In genomic region chr13:38844581-38844980, GRCh38 we compare ENCODE assay signal across 1 cellular context.
TF ChIP-seq lines count a peak whose summit lies in the region.

No MANE protein-coding gene starts in this region.

TF ChIP-seq in WTC11, 78 proteins besides CTCF, POLR2A, EP300 and RAD21 (continued from another document):
- TF ChIP-seq ATF6 (CRISPR knock-in tag; IDR thresholded peaks at IDR 0.05) (no peak), NR3C1 (CRISPR knock-in tag; conservative IDR thresholded peaks at IDR 0.05; ENCODE audit: low read depth) (no peak), TCF7 (CRISPR knock-in tag; IDR thresholded peaks at IDR 0.05; ENCODE audit: low read depth) (no peak), HMGXB4 (CRISPR knock-in tag; IDR thresholded peaks at IDR 0.05) (no peak)
- TF ChIP-seq, protein P1, sequence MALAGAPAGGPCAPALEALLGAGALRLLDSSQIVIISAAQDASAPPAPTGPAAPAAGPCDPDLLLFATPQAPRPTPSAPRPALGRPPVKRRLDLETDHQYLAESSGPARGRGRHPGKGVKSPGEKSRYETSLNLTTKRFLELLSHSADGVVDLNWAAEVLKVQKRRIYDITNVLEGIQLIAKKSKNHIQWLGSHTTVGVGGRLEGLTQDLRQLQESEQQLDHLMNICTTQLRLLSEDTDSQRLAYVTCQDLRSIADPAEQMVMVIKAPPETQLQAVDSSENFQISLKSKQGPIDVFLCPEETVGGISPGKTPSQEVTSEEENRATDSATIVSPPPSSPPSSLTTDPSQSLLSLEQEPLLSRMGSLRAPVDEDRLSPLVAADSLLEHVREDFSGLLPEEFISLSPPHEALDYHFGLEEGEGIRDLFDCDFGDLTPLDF (CRISPR knock-in tag; IDR thresholded peaks at IDR 0.05): no peak
- TF ChIP-seq, protein P2, sequence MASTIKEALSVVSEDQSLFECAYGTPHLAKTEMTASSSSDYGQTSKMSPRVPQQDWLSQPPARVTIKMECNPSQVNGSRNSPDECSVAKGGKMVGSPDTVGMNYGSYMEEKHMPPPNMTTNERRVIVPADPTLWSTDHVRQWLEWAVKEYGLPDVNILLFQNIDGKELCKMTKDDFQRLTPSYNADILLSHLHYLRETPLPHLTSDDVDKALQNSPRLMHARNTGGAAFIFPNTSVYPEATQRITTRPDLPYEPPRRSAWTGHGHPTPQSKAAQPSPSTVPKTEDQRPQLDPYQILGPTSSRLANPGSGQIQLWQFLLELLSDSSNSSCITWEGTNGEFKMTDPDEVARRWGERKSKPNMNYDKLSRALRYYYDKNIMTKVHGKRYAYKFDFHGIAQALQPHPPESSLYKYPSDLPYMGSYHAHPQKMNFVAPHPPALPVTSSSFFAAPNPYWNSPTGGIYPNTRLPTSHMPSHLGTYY (CRISPR knock-in tag; IDR thresholded peaks at IDR 0.05): no peak
